ENCODE assay signal across 20 cellular contexts in genomic region chr3:71469131-71469430, GRCh38.
A peak's percentile ranks its signal among the peaks of the same experiment; 100 is the strongest.
DNase-seq lines count a peak whose midpoint lies in the region; ATAC-seq, FAIRE-seq and TF ChIP-seq lines count a peak whose summit lies in the region.
"Had no signal": no experiment of that assay in that cellular context is flagged by ENCODE, and none has a peak within 500 bp of the region (broad histone marks: within the 10 kb centered on the region; RNA-seq: fewer than 3 reads in every experiment).

No MANE protein-coding gene starts in this region.

- 0 out of 3 replicates have a peak overlapping the region, but pooled peaks have one; percentile 4 for H3K4me2 ChIP-seq in A549
- H3K4me2 ChIP-seq: neural progenitor cell had no signal

- CTCF ChIA-PET in A549 (lab: Yijun Ruan, JAX) = no interaction called here
- CTCF ChIA-PET in CD4-positive, alpha-beta memory T cell (lab: Charles Lee; ENCODE audit: partially characterized antibody) = interaction anchor here (0.8 to 1.6 kb wide), 3 partner anchors 13 to 43 kb away, joined by 3 to 4 read pairs (median 3); no protein-coding TSS in a partner anchor

- peak; percentile 7 to 19 for DNase-seq in A549 (ENCODE audit: low read depth in 1 of 2, low spot score in 1 of 2)
- peak in 1 of 5 donors; percentile 34 for DNase-seq in CD4-positive, alpha-beta memory T cell
- DNase-seq in astrocyte of the spinal cord (ENCODE audit: low read depth, low spot score) = peak; percentile 29
- no peak for DNase-seq in foreskin keratinocyte
- no peak for DNase-seq in NCI-H1694 treated with DMSO at 0.1 percent for 48 hours (lab: John Stamatoyannopoulos, UW)
- DNase-seq: CD8-positive, alpha-beta T cell; gastrocnemius medialis; islet precursor cell; MG63; NCI-H2171; NCI-H524 had no signal

- no peak for TF ChIP-seq POLR2A in A549 (IDR thresholded peaks at IDR 0.05; ENCODE audit: low read length)

- ATAC-seq in A549 = no peak
- ATAC-seq in foreskin keratinocyte = no peak
- ATAC-seq in GM21576 (IDR thresholded peaks at IDR 0.05; ENCODE audit: unreplicated experiment) = no peak
- ATAC-seq: activated naive CD4-positive, alpha-beta T cell treated with anti-CD3 and anti-CD28 coated beads, Interleukin-2, amount 50 U/mL, for 72 hours; CD8-positive, alpha-beta T cell; gastrocnemius medialis had no signal

- H3K4me1 Mint-ChIP-seq in CD4-positive, alpha-beta memory T cell = peaks cover 36 to 75% (median 60%) of the 10 kb centered on the region in 4 donors

- no peaks in the 10 kb centered on the region for H3K36me3 ChIP-seq in CD4-positive, alpha-beta memory T cell (ENCODE audit: insufficient read depth, low read length)
- H3K36me3 ChIP-seq in iPS-18a (ENCODE audit: control insufficient read depth, low read depth, low read length) = no peaks in the 10 kb centered on the region
- H3K36me3 ChIP-seq: gastrocnemius medialis, MG63, neural progenitor cell had no signal

- POLR2A ChIA-PET in A549 (lab: Yijun Ruan, JAX) = no interaction called here
- POLR2A ChIA-PET in CD4-positive, alpha-beta memory T cell (lab: Charles Lee; ENCODE audit: partially characterized antibody) = interaction anchor here (2.2 kb wide), 1 partner anchor 13 kb away, joined by 5 read pairs; no protein-coding TSS in a partner anchor

- H3K27ac ChIP-seq in A549 = no peak overlapping the region
- H3K27ac ChIP-seq in CD4-positive, alpha-beta memory T cell (ENCODE audit: low read depth, low read length) = no peak overlapping the region
- H3K27ac ChIP-seq in iPS-18a (ENCODE audit: low read length) = peak overlapping the region; percentile 69
- H3K27ac ChIP-seq in foreskin keratinocyte = no peak overlapping the region
- H3K27ac ChIP-seq: gastrocnemius medialis, neural progenitor cell had no signal

- H3K36me3 Mint-ChIP-seq in CD4-positive, alpha-beta memory T cell = peaks cover 66% of the 10 kb centered on the region in 2 donors

- H3K9me3 ChIP-seq in A549 = peaks cover 14% of the 10 kb centered on the region
- no peaks in the 10 kb centered on the region for H3K9me3 ChIP-seq in CD4-positive, alpha-beta memory T cell (ENCODE audit: control insufficient read depth in 1 of 2, low read length in 2 of 2)
- peaks cover 4% of the 10 kb centered on the region for H3K9me3 ChIP-seq in iPS-18a (ENCODE audit: control insufficient read depth, low read depth, low read length)
- H3K9me3 ChIP-seq: gastrocnemius medialis, MG63 had no signal

- peaks cover 0 to 5% (median 3%) of the 10 kb centered on the region in 8 donors for H3K9me3 Mint-ChIP-seq in CD4-positive, alpha-beta memory T cell

- H3K4me3 Mint-ChIP-seq in CD4-positive, alpha-beta memory T cell = peak overlapping the region in 6 of 8 donors; percentile 1 to 68 (median 36)
- H3K4me3 Mint-ChIP-seq: CD8-positive, alpha-beta T cell; neural progenitor cell; stimulated activated naive CD8-positive, alpha-beta T cell treated with anti-CD3 and anti-CD28 coated beads, Interleukin-15, Interleukin-2, amounts not matched to agents 100 ng/mL and 50 ng/mL, for 24 hours; T-helper 1 cell treated with Interleukin-12 subunit alpha and Interleukin-12 subunit beta and Interleukin-4 antibody, amounts not matched to agents 30 μg/mL and 1 μg/mL, for 36 hours had no signal

- H3K27me3 Mint-ChIP-seq in CD4-positive, alpha-beta memory T cell = no peaks in the 10 kb centered on the region
- H3K27me3 Mint-ChIP-seq: progenitor cell of endocrine pancreas; stimulated activated naive CD8-positive, alpha-beta T cell treated with anti-CD3 and anti-CD28 coated beads, Interleukin-15, Interleukin-2, amounts not matched to agents 100 ng/mL and 50 ng/mL, for 24 hours had no signal

- in situ Hi-C loops in astrocyte of the spinal cord (cut with HindIII; ENCODE audit: low sequenced_read_pairs) = no loop called here

- intact Hi-C loops in CD4-positive, alpha-beta memory T cell (cut with micrococcal nuclease) = no loop called here

- TF ChIP-seq CTCF in A549 (IDR thresholded peaks at IDR 0.05) (no peak), astrocyte of the spinal cord (IDR thresholded peaks at IDR 0.05; ENCODE audit: low read depth, low read length) (no peak), foreskin keratinocyte (conservative IDR thresholded peaks at IDR 0.05) (no peak)

- H3K9ac ChIP-seq in iPS-18a (ENCODE audit: low read length) = peak overlapping the region; percentile 40
- H3K9ac ChIP-seq: neural progenitor cell had no signal

- peaks cover 13% of the 10 kb centered on the region; the same call in 2 of the 3 replicates for H3K4me1 ChIP-seq in A549
- peaks cover 38% of the 10 kb centered on the region for H3K4me1 ChIP-seq in CD4-positive, alpha-beta memory T cell (ENCODE audit: insufficient read depth, low read length)
- H3K4me1 ChIP-seq in iPS-18a (ENCODE audit: control insufficient read depth, low read depth, low read length) = peaks cover 23% of the 10 kb centered on the region
- H3K4me1 ChIP-seq in foreskin keratinocyte = no peaks in the 10 kb centered on the region

- 22% methylated on average over 1 of the region's 1 CpG for WGBS in A549 (ENCODE audit: missing lambda C conversion rate)

- TF ChIP-seq EP300 in A549 (IDR thresholded peaks at IDR 0.05) = no peak

- H3K27ac Mint-ChIP-seq in CD4-positive, alpha-beta memory T cell = peak overlapping the region in 5 of 7 donors; percentile 13 to 87 (median 65)
- H3K27ac Mint-ChIP-seq: neural progenitor cell; T-helper 1 cell treated with Interleukin-12 subunit alpha and Interleukin-12 subunit beta and Interleukin-4 antibody, amounts not matched to agents 30 μg/mL and 1 μg/mL, for 36 hours had no signal

- TF ChIP-seq RAD21 in A549 (conservative IDR thresholded peaks at IDR 0.05 in 1 of 2, IDR thresholded peaks at IDR 0.05 in 1 of 2) = no peak

- no peaks in the 10 kb centered on the region for H3K27me3 ChIP-seq in CD4-positive, alpha-beta memory T cell (ENCODE audit: insufficient read depth, low read length)
- H3K27me3 ChIP-seq in iPS-18a (ENCODE audit: control insufficient read depth, insufficient read depth, low read length) = no peaks in the 10 kb centered on the region
- H3K27me3 ChIP-seq in foreskin keratinocyte = no peaks in the 10 kb centered on the region
- H3K27me3 ChIP-seq: gastrocnemius medialis, MG63, neural progenitor cell had no signal

- H3K4me3 ChIP-seq in A549 (no peak overlapping the region), astrocyte of the spinal cord (ENCODE audit: low read depth, low read length) (no peak overlapping the region), iPS-18a (ENCODE audit: low read length) (no peak overlapping the region)
- H3K4me3 ChIP-seq in CD4-positive, alpha-beta memory T cell (ENCODE audit: low read length in 2 of 2) = no peak overlapping the region
- H3K4me3 ChIP-seq: gastrocnemius medialis, MG63, neural progenitor cell had no signal

- no peak for FAIRE-seq in A549 (lab: Jason Lieb, UNC)
- FAIRE-seq: astrocyte, G401.6 had no signal

TF ChIP-seq in A549, 52 proteins besides CTCF, POLR2A, EP300 and RAD21:
- TF ChIP-seq SMC3 (IDR thresholded peaks at IDR 0.05) = no peak
- no peak for TF ChIP-seq ESRRA (IDR thresholded peaks at IDR 0.05; ENCODE audit: borderline replicate concordance, low read length)
- no peak for TF ChIP-seq NR3C1 (IDR thresholded peaks at IDR 0.05)
- no peak for TF ChIP-seq RARB (CRISPR knock-in tag; IDR thresholded peaks at IDR 0.05)
- TF ChIP-seq EHMT2 (IDR thresholded peaks at IDR 0.05; ENCODE audit: low read depth) = no peak
- TF ChIP-seq POLR2AphosphoS2 (conservative IDR thresholded peaks at IDR 0.05; ENCODE audit: low read length) = no peak
- TF ChIP-seq, protein P1, sequence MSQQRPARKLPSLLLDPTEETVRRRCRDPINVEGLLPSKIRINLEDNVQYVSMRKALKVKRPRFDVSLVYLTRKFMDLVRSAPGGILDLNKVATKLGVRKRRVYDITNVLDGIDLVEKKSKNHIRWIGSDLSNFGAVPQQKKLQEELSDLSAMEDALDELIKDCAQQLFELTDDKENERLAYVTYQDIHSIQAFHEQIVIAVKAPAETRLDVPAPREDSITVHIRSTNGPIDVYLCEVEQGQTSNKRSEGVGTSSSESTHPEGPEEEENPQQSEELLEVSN (IDR thresholded peaks at IDR 0.05; ENCODE audit: borderline replicate concordance, low read depth) = no peak
- TF ChIP-seq HEYL (CRISPR knock-in tag; IDR thresholded peaks at IDR 0.05) = no peak
- no peak for TF ChIP-seq HES2 (IDR thresholded peaks at IDR 0.05)

Comparison
In these comparisons a context has a peak if more than half of its experiments do, and no peak if none do; other contexts are left out.
1. DNase-seq: peak in A549 (2 of 2) and astrocyte of the spinal cord (single experiment); none in foreskin keratinocyte (0 of 2) and NCI-H1694 treated with DMSO at 0.1 percent for 48 hours (single experiment).